In genomic region chr10:117537436-117537903, GRCh38 we compare ENCODE assay signal across 8 cellular contexts. TPM values are rescaled to one million over a fixed set of nuclear protein-coding genes. Genes with fewer than 3 reads are reported as not detected.
DNase-seq lines count a peak whose midpoint lies in the region; ATAC-seq and TF ChIP-seq lines count a peak whose summit lies in the region.

No MANE protein-coding gene starts in this region.

- H3K9me3 ChIP-seq in esophagus muscularis mucosa (no peaks in the 10 kb centered on the region), ovary (no peaks in the 10 kb centered on the region), T-helper 17 cell (ENCODE audit: control insufficient read depth, low read length, poor library complexity, severe bottlenecking) (no peaks in the 10 kb centered on the region)

- no peak for ATAC-seq in HG03095 (IDR thresholded peaks at IDR 0.05; ENCODE audit: unreplicated experiment)
- no peak for ATAC-seq in T-helper 17 cell

- no peak overlapping the region for H3K27ac ChIP-seq in esophagus muscularis mucosa (replicated peaks in 1 of 4)
- peak overlapping the region in 1 of 2 donors; percentile 49 for H3K27ac ChIP-seq in ovary

- TF ChIP-seq CTCF in GM12874 (IDR thresholded peaks at IDR 0.05; ENCODE audit: insufficient read depth, low read depth, low read length), result peak; percentile 83
- TF ChIP-seq CTCF in esophagus muscularis mucosa (IDR thresholded peaks at IDR 0.05), result peak; percentile 60 to 67 (median 63)
- TF ChIP-seq CTCF in ovary (IDR thresholded peaks at IDR 0.05), result peak; percentile 45 to 84 (median 79)

- intact Hi-C loops in esophagus muscularis mucosa (cut with DNase I) (loop anchor here (5.0 kb wide), 1 partner anchor 705 kb away; no protein-coding TSS in a partner anchor), ovary (cut with DNase I) (loop anchor here in 3 of 4 donors (5.0 to 10.0 kb wide), 6 partner anchors 93 to 807 kb away; partner anchors contain the start of genes FAM204A (in 1 of the 3), PDZD8 (in 1 of the 3) and RAB11FIP2 (in 1 of the 3))

- TF ChIP-seq POLR2A in esophagus muscularis mucosa (IDR thresholded peaks at IDR 0.05; ENCODE audit: low read depth) (no peak), ovary (IDR thresholded peaks at IDR 0.05) (no peak)

- peaks cover 0 to 100% (median 80%) of the 10 kb centered on the region in 4 donors for H3K27me3 ChIP-seq in esophagus muscularis mucosa
- no peaks in the 10 kb centered on the region for H3K27me3 ChIP-seq in ovary

- no peak for TF ChIP-seq EP300 in esophagus muscularis mucosa (IDR thresholded peaks at IDR 0.05)
- no peak for TF ChIP-seq EP300 in ovary (IDR thresholded peaks at IDR 0.05)

- H3K4me1 ChIP-seq in esophagus muscularis mucosa, result peaks cover 28 to 63% (median 56%) of the 10 kb centered on the region in 4 donors
- peaks cover 6% of the 10 kb centered on the region for H3K4me1 ChIP-seq in ovary (ENCODE audit: insufficient read depth)

- no CpG with 5 or more reads among the region's 39 CpGs for WGBS in esophagus muscularis mucosa
- 5 to 7% (median 6%) methylated on average over 39 of the region's 39 CpGs for WGBS in ovary, 3 donors

- H3K27me3 Mint-ChIP-seq in T-helper 17 cell, result peaks cover 84% of the 10 kb centered on the region

- H3K4me3 ChIP-seq in esophagus muscularis mucosa (peak overlapping the region in 3 of 4 donors; percentile 20 to 37 (median 23)), ovary (peak overlapping the region; percentile 37)

- DNase-seq in LoVo (ENCODE audit: low spot score) (peak; percentile 29), esophagus muscularis mucosa (ENCODE audit: extremely low spot score) (no peak), ovary (peak in 4 of 5 donors; percentile 59 to 80 (median 76)), Ammon's horn (ENCODE audit: low spot score) (no peak), T-helper 17 cell (no peak)
- no peak for DNase-seq in stimulated activated CD4-positive, alpha-beta T cell treated with anti-CD3 and anti-CD28 coated beads, Interleukin-4, amount 100 ng/mL, for 4 hours

- no peak overlapping the region for H3K27ac Mint-ChIP-seq in T-helper 17 cell

- peaks cover 2% of the 10 kb centered on the region for H3K36me3 Mint-ChIP-seq in T-helper 17 cell (ENCODE audit: low read depth)

- no peak overlapping the region for H3K4me3 Mint-ChIP-seq in T-helper 17 cell

- H3K4me1 Mint-ChIP-seq in T-helper 17 cell, result peaks cover 6% of the 10 kb centered on the region

- H3K36me3 ChIP-seq in esophagus muscularis mucosa, result no peaks in the 10 kb centered on the region
- no peaks in the 10 kb centered on the region for H3K36me3 ChIP-seq in ovary

RNA-seq across cellular contexts. Expression of gene EMX2, which starts 5.1 kb away (rescaled TPM):
- under 1 TPM in 2 of 4 donors, not detected in 2; 0.52 to 0.71 TPM for total RNA-seq in esophagus muscularis mucosa
- total RNA-seq in ovary, result 10 to 100 TPM in 5 of 7 donors, 1 to 10 TPM in 2; 7.3 to 25.5 (median 12.2) TPM
- 10 to 100 TPM; 14.4 to 62.1 TPM for polyA plus RNA-seq in ovary
- total RNA-seq in T-helper 17 cell, result not detected

Comparison
In these comparisons a context has a peak if more than half of its experiments do, and no peak if none do; other contexts are left out.
1. DNase-seq: peak in LoVo (single experiment) and ovary (4 of 5); none in esophagus muscularis mucosa (single experiment), Ammon's horn (single experiment), stimulated activated CD4-positive, alpha-beta T cell treated with anti-CD3 and anti-CD28 coated beads, Interleukin-4, amount 100 ng/mL, for 4 hours (0 of 2) and T-helper 17 cell (0 of 3).
2. RNA of gene EMX2, which starts 5.1 kb away (total RNA-seq): 7.3 to 25.5 TPM in ovary; 0.52 to 0.71 TPM in esophagus muscularis mucosa and not detected in T-helper 17 cell; every median in the first group is over 4 times any median in the second.
3. Peak in every context shown above with its lines, with median percentiles within 50 percentile points of each other: CTCF ChIP-seq.